7 cellular contexts compared by ENCODE assay signal in genomic region chr12:132638541-132639408, GRCh38. TPM values are rescaled to one million over a fixed set of nuclear protein-coding genes. Genes with fewer than 3 reads are reported as not detected.
DNase-seq lines count a peak whose midpoint lies in the region; ATAC-seq and TF ChIP-seq lines count a peak whose summit lies in the region.

No MANE protein-coding gene starts in this region.

- no peak overlapping the region for H3K9ac ChIP-seq in Loucy (ENCODE audit: low read depth, low read length, poor library complexity, severe bottlenecking)

- H3K4me2 ChIP-seq in Loucy (ENCODE audit: low read depth, low read length, poor library complexity, severe bottlenecking): peak overlapping the region; percentile 64

- H3K27ac ChIP-seq in brain microvascular endothelial cell: no peak overlapping the region
- no peak overlapping the region for H3K27ac ChIP-seq in left lung

- no peak overlapping the region for H3K4me3 Mint-ChIP-seq in T-helper 17 cell

- H3K4me1 ChIP-seq in Loucy (ENCODE audit: insufficient read depth, low read length, poor library complexity, severe bottlenecking) (peaks cover 83% of the 10 kb centered on the region), left lung (no peaks in the 10 kb centered on the region)

- peaks cover 8% of the 10 kb centered on the region for H3K36me3 Mint-ChIP-seq in T-helper 17 cell (ENCODE audit: low read depth)

- H3K27me3 ChIP-seq in Loucy (ENCODE audit: insufficient read depth, low read length, poor library complexity, severe bottlenecking): no peaks in the 10 kb centered on the region
- H3K27me3 ChIP-seq in brain microvascular endothelial cell (replicated peaks): no peaks in the 10 kb centered on the region
- H3K27me3 ChIP-seq in left lung: no peaks in the 10 kb centered on the region

- in situ Hi-C loops in brain microvascular endothelial cell (cut with HindIII; ENCODE audit: low pct_ligation_motif_present, low sequenced_read_pairs): no loop called here

- H3F3A ChIP-seq in Loucy (ENCODE audit: low read depth): no peaks in the 10 kb centered on the region; the same call in 1 of the 2 replicates

- H3K9me3 ChIP-seq in Loucy (ENCODE audit: insufficient read depth, low read depth, low read length): no peaks in the 10 kb centered on the region
- H3K9me3 ChIP-seq in left lung: no peaks in the 10 kb centered on the region
- no peaks in the 10 kb centered on the region for H3K9me3 ChIP-seq in T-helper 17 cell (ENCODE audit: control insufficient read depth, low read length, poor library complexity, severe bottlenecking)

- intact Hi-C loops in left lung (cut with DNase I): no loop called here

- H4K20me1 ChIP-seq in Loucy (ENCODE audit: insufficient read depth, low read length, poor library complexity, severe bottlenecking): no peaks in the 10 kb centered on the region

- peaks cover 7% of the 10 kb centered on the region for H3K4me1 Mint-ChIP-seq in T-helper 17 cell

- ATAC-seq in left lung (peak; percentile 76), T-helper 17 cell (no peak), GM18511 (IDR thresholded peaks at IDR 0.05; ENCODE audit: unreplicated experiment) (no peak), GM18858 (IDR thresholded peaks at IDR 0.05; ENCODE audit: unreplicated experiment) (no peak)

- H3K4me3 ChIP-seq in Loucy (ENCODE audit: low read length, poor library complexity, severe bottlenecking) (no peak overlapping the region), brain microvascular endothelial cell (ENCODE audit: low read depth, low read length) (no peak overlapping the region), left lung (no peak overlapping the region)

- H3K27ac Mint-ChIP-seq in T-helper 17 cell: no peak overlapping the region

- H3K9me2 ChIP-seq in Loucy (replicated peaks; ENCODE audit: low read depth, low read length): no peaks in the 10 kb centered on the region

- peak; percentile 97 for TF ChIP-seq CTCF in Loucy (conservative IDR thresholded peaks at IDR 0.05; ENCODE audit: low read length)
- TF ChIP-seq CTCF in brain microvascular endothelial cell (IDR thresholded peaks at IDR 0.05; ENCODE audit: low read depth, low read length, missing control alignments): peak; percentile 92
- TF ChIP-seq CTCF in left lung (IDR thresholded peaks at IDR 0.05): peak; percentile 60 to 70

- H3K27me3 Mint-ChIP-seq in T-helper 17 cell: no peaks in the 10 kb centered on the region

- DNase-seq in GM04504 (ENCODE audit: low read depth) (peak; percentile 60), brain microvascular endothelial cell (peak; percentile 53), left lung (no peak), T-helper 17 cell (no peak)

- no peak overlapping the region for H2AFZ ChIP-seq in Loucy (ENCODE audit: low read length)

- H3K79me2 ChIP-seq in Loucy (ENCODE audit: insufficient read depth, low read length): peaks cover 13% of the 10 kb centered on the region; the same call in 1 of the 2 replicates

- H3K36me3 ChIP-seq in Loucy (ENCODE audit: insufficient read depth, low read length): peaks cover 57% of the 10 kb centered on the region; the same call in 1 of the 2 replicates
- peaks cover 15% of the 10 kb centered on the region for H3K36me3 ChIP-seq in brain microvascular endothelial cell (replicated peaks)
- H3K36me3 ChIP-seq in left lung: peaks cover 0 to 94% of the 10 kb centered on the region in 2 donors

RNA-seq across cellular contexts. Expression of gene P2RX2, which starts 20.2 kb away (rescaled TPM):
- total RNA-seq in left lung: not detected
- not detected for total RNA-seq in T-helper 17 cell

RNA-seq across cellular contexts. Expression of gene LRCOL1, which starts 28.4 kb away (rescaled TPM):
- total RNA-seq in left lung: 1 to 10 TPM in 1 of 2 donors, under 1 TPM in 1; 0.84 to 1.6 TPM
- total RNA-seq in T-helper 17 cell: not detected

RNA-seq across cellular contexts. Expression of gene POLE, which starts 48.4 kb away (rescaled TPM):
- total RNA-seq in left lung (10 to 100 TPM; 29.2 to 32.7 TPM), T-helper 17 cell (10 to 100 TPM; 50.4 to 54.7 TPM)

RNA-seq across cellular contexts. Expression of gene PXMP2, which starts 48.6 kb away (rescaled TPM):
- total RNA-seq in left lung: 10 to 100 TPM; 16.6 to 21.7 TPM
- 1 to 10 TPM; 3.0 to 3.1 TPM for total RNA-seq in T-helper 17 cell

Comparison
In these comparisons a context has a peak if more than half of its experiments do, and no peak if none do; other contexts are left out.
1. DNase-seq: peak in GM04504 (single experiment) and brain microvascular endothelial cell (single experiment); none in left lung (0 of 2) and T-helper 17 cell (0 of 3).
2. Peak in every context shown above with its lines, with median percentiles within 50 percentile points of each other: CTCF ChIP-seq.